28 cellular contexts compared by ENCODE assay signal in the genomic region with DNA sequence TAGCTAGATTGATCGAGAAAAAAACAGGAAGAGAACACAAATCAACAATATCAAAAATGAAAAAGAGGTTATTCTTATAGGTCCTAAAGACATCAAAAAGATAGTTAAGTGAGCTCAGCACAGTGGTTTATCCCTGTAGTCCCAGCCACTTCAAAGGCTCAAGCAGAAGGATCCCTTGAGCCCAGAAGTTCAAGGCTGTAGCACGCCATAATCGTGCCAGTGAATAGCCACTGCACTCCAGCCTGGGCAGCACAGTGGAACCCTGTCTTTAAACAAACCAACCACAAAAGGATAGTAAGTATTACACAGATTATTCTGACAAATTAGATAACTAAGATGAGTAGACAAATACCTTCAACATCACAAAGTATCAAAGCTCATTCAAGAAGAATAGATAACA.
"Had no signal": no experiment of that assay in that cellular context is flagged by ENCODE, and none has a peak within 500 bp of the region (broad histone marks: within the 10 kb centered on the region; RNA-seq: fewer than 3 reads in every experiment).

No MANE protein-coding gene starts in this region.

- DNase-seq: effector memory CD8-positive, alpha-beta T cell; gastrocnemius medialis; heart right ventricle; islet precursor cell; left lung; lower lobe of right lung; mesenchymal stem cell; midbrain; naive B cell; occipital lobe; pancreas; spleen; stimulated activated CD4-positive, alpha-beta T cell treated with anti-CD3 and anti-CD28 coated beads, Interleukin-15, amount 100 ng/mL, for 24 hours; stimulated activated CD4-positive, alpha-beta T cell treated with anti-CD3 and anti-CD28 coated beads, Interleukin-1b, Interleukin-23, amount 100 ng/mL, for 48 hours; stimulated activated CD4-positive, alpha-beta T cell treated with anti-CD3 and anti-CD28 coated beads, Interleukin-4, amount 100 ng/mL, for 24 hours; stimulated activated naive CD4-positive, alpha-beta T cell; stomach; substantia nigra; trophoblast cell had no signal

- H3K27ac Mint-ChIP-seq: dendritic cell treated with granulocyte-macrophage colony-stimulating factor and Interleukin-4, amounts not matched to agents 40 ng/mL and 50 ng/mL, for 4 days; nephron; progenitor cell of endocrine pancreas had no signal

- H3K36me3 ChIP-seq: gastrocnemius medialis, pancreas, thoracic aorta had no signal

- ATAC-seq: effector memory CD8-positive, alpha-beta T cell; gastrocnemius medialis; left lung; lower lobe of right lung; pancreas; sciatic nerve had no signal

- H3K4me1 ChIP-seq: esophagus muscularis mucosa, left lung, lower lobe of right lung, pancreas, spleen, stomach had no signal

- H3K27me3 Mint-ChIP-seq: dendritic cell treated with granulocyte-macrophage colony-stimulating factor and Interleukin-4, amounts not matched to agents 40 ng/mL and 50 ng/mL, for 4 days; effector memory CD8-positive, alpha-beta T cell; naive B cell; progenitor cell of endocrine pancreas had no signal

- H3K4me3 ChIP-seq: esophagus muscularis mucosa, gastrocnemius medialis, heart right ventricle, left lung, lower lobe of right lung, pancreas, spleen, stomach, thoracic aorta had no signal

- H3K9me3 ChIP-seq: esophagus muscularis mucosa, gastrocnemius medialis, left lung, lower lobe of right lung, pancreas, stomach, thoracic aorta had no signal

- H3K4me3 Mint-ChIP-seq: dendritic cell treated with granulocyte-macrophage colony-stimulating factor and Interleukin-4, amounts not matched to agents 40 ng/mL and 50 ng/mL, for 4 days; effector memory CD8-positive, alpha-beta T cell; naive B cell; nephron had no signal

- H3K4me1 Mint-ChIP-seq: naive B cell, nephron had no signal

- H3K9me3 Mint-ChIP-seq: effector memory CD8-positive, alpha-beta T cell had no signal

- H3K27me3 ChIP-seq: esophagus muscularis mucosa, gastrocnemius medialis, heart right ventricle, left lung, pancreas, spleen, stomach had no signal

- FAIRE-seq: colon, urothelium cell line had no signal

- H3K27ac ChIP-seq: epithelial cell of prostate, esophagus muscularis mucosa, gastrocnemius medialis, left lung, lower lobe of right lung, pancreas, spleen, stomach had no signal
